Comparison of ENCODE assay signal across 8 cellular contexts in genomic region chr3:104628185-104628789, GRCh38.
DNase-seq lines count a peak whose midpoint lies in the region; ATAC-seq and TF ChIP-seq lines count a peak whose summit lies in the region.

No MANE protein-coding gene starts in this region.

- H3K27ac Mint-ChIP-seq in nephron: no peak overlapping the region

- no peak overlapping the region for H3K4me3 Mint-ChIP-seq in nephron

- TF ChIP-seq POLR2A in erythroblast (IDR thresholded peaks at IDR 0.05; ENCODE audit: low read length): no peak

- H3K27me3 Mint-ChIP-seq in nephron (ENCODE audit: low read depth): no peaks in the 10 kb centered on the region

- peak; percentile 86 for ATAC-seq in HG02870 (IDR thresholded peaks at IDR 0.05; ENCODE audit: unreplicated experiment)

- H3K9me3 Mint-ChIP-seq in nephron: peaks cover 7% of the 10 kb centered on the region

- peak; percentile 75 for DNase-seq in NCI-H82 (lab: John Stamatoyannopoulos, UW)
- DNase-seq in NCI-H82 treated with DMSO at 0.1 percent for 48 hours (lab: John Stamatoyannopoulos, UW; ENCODE audit: unreplicated experiment): no peak
- peak; percentile 52 for DNase-seq in NCI-H446 treated with DMSO at 0.1 percent for 48 hours (lab: John Stamatoyannopoulos, UW)
- DNase-seq in choroid plexus epithelial cell (ENCODE audit: low read depth): peak; percentile 84
- no peak for DNase-seq in COLO668 (lab: John Stamatoyannopoulos, UW; ENCODE audit: unreplicated experiment)
- DNase-seq in erythroblast (lab: John Stamatoyannopoulos, UW): no peak

- H3K36me3 Mint-ChIP-seq in nephron (ENCODE audit: low read depth): no peaks in the 10 kb centered on the region

- no peak overlapping the region for H3K4me3 ChIP-seq in choroid plexus epithelial cell (ENCODE audit: low read depth, low read length)

- H3K4me1 Mint-ChIP-seq in nephron: no peaks in the 10 kb centered on the region

- TF ChIP-seq CTCF in choroid plexus epithelial cell (conservative IDR thresholded peaks at IDR 0.05; ENCODE audit: low read depth, low read length): peak; percentile 77
- TF ChIP-seq CTCF in nephron (IDR thresholded peaks at IDR 0.05; ENCODE audit: unreplicated experiment in 3 of 3): peak; percentile 57 to 74 (median 59)

Comparison
In these comparisons a context has a peak if more than half of its experiments do, and no peak if none do; other contexts are left out.
1. DNase-seq: peak in NCI-H82 (single experiment), NCI-H446 treated with DMSO at 0.1 percent for 48 hours (single experiment) and choroid plexus epithelial cell (single experiment); none in NCI-H82 treated with DMSO at 0.1 percent for 48 hours (single experiment), COLO668 (single experiment) and erythroblast (0 of 2).